ENCODE assay signal across 9 cellular contexts in the genomic region with DNA sequence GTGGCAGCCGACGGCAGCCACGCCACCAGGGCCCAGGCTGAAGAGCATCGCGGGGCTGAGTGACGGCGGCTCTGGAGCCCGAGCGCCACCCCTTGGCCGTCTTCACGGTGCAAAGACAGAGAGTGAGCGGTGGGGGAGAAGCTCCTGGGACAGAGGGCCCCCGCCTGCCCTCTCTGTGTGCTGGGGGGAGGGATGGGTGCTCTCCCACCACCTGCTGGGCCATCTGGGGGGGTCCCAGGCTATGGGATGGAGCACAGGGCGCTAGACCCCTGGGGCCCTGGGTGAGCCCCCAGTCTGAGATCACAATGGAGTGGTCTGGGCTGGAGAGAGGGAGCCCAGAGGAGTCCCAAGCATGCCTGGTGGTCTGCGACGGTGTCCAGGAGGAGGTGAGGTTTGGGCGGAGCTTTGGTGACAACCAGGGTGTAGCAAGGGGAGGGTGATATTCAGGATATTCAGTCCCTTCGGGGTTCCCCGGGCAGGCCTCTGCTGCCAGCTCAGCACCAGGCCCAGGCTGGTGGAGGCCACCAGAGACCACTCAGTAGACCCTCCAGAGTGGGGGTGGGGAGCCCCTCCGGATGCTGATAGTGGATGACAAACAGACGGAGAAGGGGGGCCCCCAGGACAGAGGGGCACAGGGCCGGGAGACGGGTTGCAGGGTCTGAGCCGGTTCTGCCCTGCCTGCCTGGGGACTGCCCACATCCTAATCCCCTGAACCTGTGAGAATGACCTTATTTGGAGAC.
DNase-seq lines count a peak whose midpoint lies in the region; ATAC-seq and TF ChIP-seq lines count a peak whose summit lies in the region.
"Had no signal": no experiment of that assay in that cellular context is flagged by ENCODE, and none has a peak within 500 bp of the region (broad histone marks: within the 10 kb centered on the region; RNA-seq: fewer than 3 reads in every experiment).

No MANE protein-coding gene starts in this region.

- POLR2A ChIA-PET in Panc1 (lab: Charles Lee): no interaction called here

- intact Hi-C loops in Panc1 (cut with micrococcal nuclease; ENCODE audit: unreplicated experiment): loop anchor here (10.0 kb wide), 2 partner anchors 279 to 539 kb away; no protein-coding TSS in a partner anchor

- no peak overlapping the region for H3K27ac ChIP-seq in Panc1 (ENCODE audit: low read length)

- TF ChIP-seq CTCF in Panc1 (IDR thresholded peaks at IDR 0.05) (peak; percentile 85), foreskin fibroblast (IDR thresholded peaks at IDR 0.05; ENCODE audit: low read depth, low read length) (peak; percentile 33)

- H3K36me3 ChIP-seq in Panc1 (ENCODE audit: control insufficient read depth, insufficient read depth, low read length): no peaks in the 10 kb centered on the region

- H3K27me3 ChIP-seq in Panc1 (ENCODE audit: control insufficient read depth, insufficient read depth, low read length): no peaks in the 10 kb centered on the region

- ATAC-seq in Panc1 (peak; percentile 82), HG03135 (IDR thresholded peaks at IDR 0.05; ENCODE audit: unreplicated experiment) (no peak), GM18861 (IDR thresholded peaks at IDR 0.05; ENCODE audit: unreplicated experiment) (no peak), HG03571 (IDR thresholded peaks at IDR 0.05; ENCODE audit: unreplicated experiment) (no peak)

- BruUV-seq in Panc1 (replicated peaks; lab: Mats Ljungman, UMichigan): no TSS peak

- in situ Hi-C loops in Panc1 (cut with HindIII; ENCODE audit: low pct_unique_long_range_greater_than_20kb, low sequenced_read_pairs): no loop called here

- H3K4me3 ChIP-seq in Panc1 (ENCODE audit: low read depth in 2 of 2, low read length in 2 of 2): no peak overlapping the region
- no peak overlapping the region for H3K4me3 ChIP-seq in foreskin fibroblast (ENCODE audit: low read depth in 1 of 2, low read length in 2 of 2)

- CTCF ChIA-PET in Panc1 (lab: Charles Lee): interaction anchor here (0.5 to 1.0 kb wide), 5 partner anchors 193 to 635 kb away, joined by 3 to 7 read pairs (median 4); no protein-coding TSS in a partner anchor

- peak; percentile 37 for DNase-seq in 8988T
- DNase-seq in ELF-1 (ENCODE audit: low read depth, low spot score): peak; percentile 41
- no peak for DNase-seq in Panc1 (ENCODE audit: low read depth, low spot score)
- peak; percentile 8 to 30 for DNase-seq in foreskin fibroblast
- no peak for DNase-seq in SW 1271 (lab: John Stamatoyannopoulos, UW)
- DNase-seq: stimulated activated naive CD4-positive, alpha-beta T cell had no signal

- peaks cover 3% of the 10 kb centered on the region; the same call in 1 of the 2 replicates for H3K4me1 ChIP-seq in Panc1 (ENCODE audit: control insufficient read depth, insufficient read depth, low read length)

- H3K9me3 ChIP-seq in Panc1 (ENCODE audit: control insufficient read depth, insufficient read depth, low read depth, low read length): no peaks in the 10 kb centered on the region

Comparison
In these comparisons a context has a peak if more than half of its experiments do, and no peak if none do; other contexts are left out.
1. DNase-seq: peak in 8988T (single experiment), ELF-1 (single experiment) and foreskin fibroblast (2 of 2); none in Panc1 (single experiment) and SW 1271 (0 of 2).